Comparison of ENCODE assay signal across 1 cellular context in the genomic region with DNA sequence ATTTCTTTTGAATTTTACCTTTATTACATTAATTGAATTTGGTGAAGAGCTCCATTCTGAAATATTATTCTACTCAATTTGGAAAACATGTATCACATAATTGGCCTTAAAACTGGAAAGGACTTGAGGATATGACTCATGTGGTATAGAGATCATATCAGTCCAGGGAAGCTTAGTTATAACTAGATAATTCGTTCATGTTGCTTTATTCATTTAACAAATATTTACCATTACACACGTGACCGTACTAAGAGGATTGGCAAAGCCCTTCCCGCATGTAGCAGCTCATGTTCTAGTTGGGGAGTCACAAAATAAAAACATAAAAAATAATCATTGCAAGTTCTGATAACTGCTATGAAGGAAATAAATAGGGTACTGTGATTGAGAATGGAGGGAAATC.
TF ChIP-seq lines count a peak whose summit lies in the region.

No MANE protein-coding gene starts in this region.

TF ChIP-seq in IMR-90, 13 proteins besides CTCF, POLR2A, EP300 and RAD21:
- TF ChIP-seq CEBPB (IDR thresholded peaks at IDR 0.05; ENCODE audit: low read depth, low read length) (no peak), CHD1 (IDR thresholded peaks at IDR 0.05; ENCODE audit: low read depth, low read length) (no peak), FOS (IDR thresholded peaks at IDR 0.05; ENCODE audit: low read depth, low read length) (no peak), BHLHE40 (IDR thresholded peaks at IDR 0.05; ENCODE audit: low read depth, low read length) (peak; percentile 39)
- TF ChIP-seq, protein P1, sequence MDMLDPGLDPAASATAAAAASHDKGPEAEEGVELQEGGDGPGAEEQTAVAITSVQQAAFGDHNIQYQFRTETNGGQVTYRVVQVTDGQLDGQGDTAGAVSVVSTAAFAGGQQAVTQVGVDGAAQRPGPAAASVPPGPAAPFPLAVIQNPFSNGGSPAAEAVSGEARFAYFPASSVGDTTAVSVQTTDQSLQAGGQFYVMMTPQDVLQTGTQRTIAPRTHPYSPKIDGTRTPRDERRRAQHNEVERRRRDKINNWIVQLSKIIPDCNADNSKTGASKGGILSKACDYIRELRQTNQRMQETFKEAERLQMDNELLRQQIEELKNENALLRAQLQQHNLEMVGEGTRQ (IDR thresholded peaks at IDR 0.05; ENCODE audit: low read depth, low read length) = peak; percentile 69
